In the genomic region with DNA sequence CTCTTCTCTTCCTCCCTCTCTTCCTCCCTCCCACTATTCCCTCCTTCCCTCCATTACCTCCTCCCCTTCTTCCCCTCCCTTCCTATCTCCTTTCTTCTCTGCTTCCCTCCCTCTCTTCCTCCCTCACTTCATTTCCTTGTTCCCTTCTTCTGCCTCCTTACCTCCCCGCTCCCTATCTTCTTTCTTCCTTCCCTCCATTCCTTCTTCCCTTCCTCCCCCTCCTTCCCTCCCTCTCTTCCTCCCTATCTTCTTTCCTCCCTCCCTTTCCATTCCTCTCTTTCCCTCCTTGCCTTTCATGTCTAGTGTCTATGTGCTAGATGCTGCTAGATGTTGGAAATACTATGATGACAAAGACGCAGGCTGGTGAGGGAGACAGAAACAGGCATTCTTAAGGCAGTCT, we compare ENCODE assay signal across 35 cellular contexts.
"Had no signal": no experiment of that assay in that cellular context is flagged by ENCODE, and none has a peak within 500 bp of the region (broad histone marks: within the 10 kb centered on the region; RNA-seq: fewer than 3 reads in every experiment).

No MANE protein-coding gene starts in this region.

- DNase-seq: Kasumi-1, MG63, MM.1S, MV-4-11, NCI-H1048, NCI-H1092, NCI-H1092 treated with DMSO at 0.1 percent for 48 hours, NCI-H1105, NCI-H1105 treated with DMSO at 0.1 percent for 48 hours, NCI-H1417, NCI-H1417 treated with DMSO at 0.1 percent for 48 hours, NCI-H1436, NCI-H1436 treated with DMSO at 0.1 percent for 48 hours, NCI-H146, NCI-H1694, NCI-H1694 treated with DMSO at 0.1 percent for 48 hours, NCI-H187, NCI-H187 treated with DMSO at 0.1 percent for 48 hours, NCI-H1930, NCI-H2029, NCI-H2029 treated with DMSO at 0.1 percent for 48 hours, NCI-H2081, NCI-H2081 treated with DMSO at 0.1 percent for 48 hours, NCI-H2107, NCI-H2171, NCI-H2171 treated with DMSO at 0.1 percent for 48 hours, NCI-H2227 treated with DMSO at 0.1 percent for 48 hours, NCI-H226, NCI-H345, NCI-H446, NCI-H446 treated with DMSO at 0.1 percent for 48 hours, NCI-H510A, NCI-H510A treated with DMSO at 0.1 percent for 48 hours, NCI-H524, NCI-H524 treated with DMSO at 0.1 percent for 48 hours had no signal

- H3K9me3 ChIP-seq: MG63 had no signal

- H3K36me3 ChIP-seq: MG63 had no signal

- H3K4me3 ChIP-seq: MG63 had no signal

- H3K27me3 ChIP-seq: MG63 had no signal
